8 cellular contexts compared by ENCODE assay signal in the genomic region with DNA sequence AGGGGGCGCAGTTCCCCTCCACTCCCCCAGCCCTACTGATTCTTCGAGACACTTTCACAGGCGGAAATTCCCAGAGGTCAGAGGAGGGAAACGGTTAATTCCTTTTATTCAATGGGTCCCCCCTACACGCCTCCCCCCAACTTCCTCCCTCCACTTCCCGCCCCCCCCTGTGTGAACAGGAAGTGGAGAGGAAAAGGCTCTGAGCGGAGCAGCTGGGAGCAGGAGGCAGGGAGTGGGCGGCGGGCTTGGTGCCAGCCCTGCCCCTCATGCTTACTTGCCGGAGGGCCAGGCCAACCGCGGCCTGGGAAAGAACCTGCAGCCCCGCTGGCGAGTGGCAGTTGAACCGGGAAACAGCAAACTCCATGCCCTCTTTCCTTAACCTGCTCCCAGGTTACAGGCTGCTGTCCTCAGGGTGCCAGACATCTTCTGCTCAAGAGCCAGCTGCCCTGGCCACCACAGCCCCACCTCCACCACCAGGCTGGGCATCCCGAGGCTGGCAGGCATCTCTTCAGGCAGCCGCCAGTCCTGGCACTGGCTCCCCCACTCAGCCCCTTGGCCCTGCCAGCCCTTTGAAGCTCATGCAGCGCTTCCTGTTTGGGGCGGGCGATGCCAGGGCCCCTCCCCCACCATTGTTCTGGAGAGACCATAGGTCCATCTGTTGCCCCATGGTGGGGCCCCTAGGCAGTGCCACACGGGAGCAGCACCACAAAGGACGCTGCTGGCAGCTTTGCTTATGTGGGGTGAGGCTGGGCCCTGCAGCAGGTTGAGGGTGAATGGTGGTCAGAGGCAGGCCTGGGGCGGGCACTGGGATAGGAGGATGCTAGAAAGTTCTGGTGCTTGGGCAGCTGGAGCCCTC. TPM values are rescaled to one million over a fixed set of nuclear protein-coding genes. Genes with fewer than 3 reads are reported as not detected.
DNase-seq lines count a peak whose midpoint lies in the region; ATAC-seq and TF ChIP-seq lines count a peak whose summit lies in the region.

No MANE protein-coding gene starts in this region.

- TF ChIP-seq CTCF in AG09309 (IDR thresholded peaks at IDR 0.05; ENCODE audit: control insufficient read depth, insufficient read depth, low read depth, low read length, missing control alignments) (no peak), Peyer's patch (IDR thresholded peaks at IDR 0.05) (peak in 1 of 6 experiments; percentile 15), ascending aorta (IDR thresholded peaks at IDR 0.05) (no peak)

- no peak overlapping the region for H3K9ac ChIP-seq in iPS-18a (ENCODE audit: low read length)

- H3K9me3 ChIP-seq in Peyer's patch (no peaks in the 10 kb centered on the region), ascending aorta (no peaks in the 10 kb centered on the region), iPS-18a (ENCODE audit: control insufficient read depth, low read depth, low read length) (no peaks in the 10 kb centered on the region)

- no peak for ATAC-seq in GM18868 (IDR thresholded peaks at IDR 0.05; ENCODE audit: unreplicated experiment)

- H3K4me1 ChIP-seq in Peyer's patch: peaks cover 0 to 65% (median 19%) of the 10 kb centered on the region in 4 donors
- peaks cover 19 to 24% of the 10 kb centered on the region in 2 donors for H3K4me1 ChIP-seq in ascending aorta
- H3K4me1 ChIP-seq in iPS-18a (ENCODE audit: control insufficient read depth, low read depth, low read length): peaks cover 7% of the 10 kb centered on the region

- DNase-seq in AG09309 (ENCODE audit: low read depth): no peak
- peak; percentile 50 for DNase-seq in H7
- DNase-seq in Peyer's patch: peak; percentile 70 to 87 (median 83)
- peak in 1 of 2 donors; percentile 77 for DNase-seq in ascending aorta (ENCODE audit: low spot score in 2 of 2)
- DNase-seq in stimulated activated CD4-positive, alpha-beta T cell treated with anti-CD3 and anti-CD28 coated beads, Interleukin-12 subunit alpha, Interleukin-12 subunit beta, amount 100 ng/mL, for 48 hours (ENCODE audit: low read depth in 2 of 3, low spot score in 1 of 3): peak in 2 of 3 donors; percentile 31 to 39
- DNase-seq in COLO829 (ENCODE audit: low spot score): no peak

- H3K27ac ChIP-seq in Peyer's patch: peak overlapping the region; percentile 84 to 93 (median 92)
- peak overlapping the region; percentile 96 for H3K27ac ChIP-seq in ascending aorta
- no peak overlapping the region for H3K27ac ChIP-seq in iPS-18a (ENCODE audit: low read length)

- peak; percentile 49 to 56 for TF ChIP-seq POLR2A in Peyer's patch (IDR thresholded peaks at IDR 0.05)

- peak overlapping the region; percentile 42 for H3K4me3 ChIP-seq in AG09309 (ENCODE audit: control insufficient read depth, low read depth, low read length)
- peak overlapping the region; percentile 47 for H3K4me3 ChIP-seq in H7 (ENCODE audit: insufficient read depth, low read depth, low read length)
- H3K4me3 ChIP-seq in Peyer's patch: peak overlapping the region; percentile 30 to 60 (median 50)
- peak overlapping the region; percentile 32 to 66 for H3K4me3 ChIP-seq in ascending aorta
- H3K4me3 ChIP-seq in iPS-18a (ENCODE audit: low read length): peak overlapping the region; percentile 52

- H3K27me3 ChIP-seq in H7 (ENCODE audit: control insufficient read depth, insufficient read depth, low read length) (no peaks in the 10 kb centered on the region), Peyer's patch (no peaks in the 10 kb centered on the region), ascending aorta (no peaks in the 10 kb centered on the region), iPS-18a (ENCODE audit: control insufficient read depth, insufficient read depth, low read length) (no peaks in the 10 kb centered on the region)

- H3K36me3 ChIP-seq in H7 (replicated peaks; ENCODE audit: control insufficient read depth, insufficient read depth, low read length) (peaks cover 11% of the 10 kb centered on the region), Peyer's patch (peaks cover 0 to 16% (median 0%) of the 10 kb centered on the region in 3 donors), ascending aorta (peaks cover 14 to 17% of the 10 kb centered on the region in 2 donors), iPS-18a (ENCODE audit: control insufficient read depth, low read depth, low read length) (peaks cover 18% of the 10 kb centered on the region)

- intact Hi-C loops in ascending aorta (cut with DNase I): loop anchor here (1.0 to 5.0 kb wide), 7 partner anchors 13 to 425 kb away; a partner anchor contains a TSS

RNA-seq across cellular contexts. Expression of a gene that starts 12.9 kb away (rescaled TPM):
- 33.3 and 39.5 TPM in 2 replicates for total RNA-seq in H7 (2014; rRNA removed; shearing (Covaris generic))
- total RNA-seq in Peyer's patch (10 to 100 TPM; 15.7 to 26.8 (median 23.8) TPM), ascending aorta (51.8 TPM)

RNA-seq across cellular contexts. Expression of a gene that starts 22.0 kb away (rescaled TPM):
- total RNA-seq in H7 (2014; rRNA removed; shearing (Covaris generic)): 0.26 TPM in 1 of 2 replicates, not detected in the other
- 10 to 100 TPM in 3 of 4 donors, 1 to 10 TPM in 1; 7.8 to 15.3 (median 12.3) TPM for total RNA-seq in Peyer's patch
- 30.2 TPM for total RNA-seq in ascending aorta

RNA-seq across cellular contexts. Expression of a gene that starts 33.1 kb away (rescaled TPM):
- total RNA-seq in H7 (2014; rRNA removed; shearing (Covaris generic)): 2.0 and 2.1 TPM in 2 replicates
- 1 to 10 TPM in 1 of 4 donors, under 1 TPM in 2, not detected in 1; 0.67 to 1.6 (median 0.88) TPM for total RNA-seq in Peyer's patch
- total RNA-seq in ascending aorta: not detected

RNA-seq across cellular contexts. Expression of a gene that starts 46.1 kb away (rescaled TPM):
- total RNA-seq in H7 (2014; rRNA removed; shearing (Covaris generic)): 30.1 and 39.7 TPM in 2 replicates
- 1 to 10 TPM in 1 of 4 donors, not detected in 3; 2.4 TPM for total RNA-seq in Peyer's patch
- total RNA-seq in ascending aorta: 28.5 TPM

Comparison
In these comparisons a context has a peak if more than half of its experiments do, and no peak if none do; other contexts are left out.
1. DNase-seq: peak in H7 (single experiment), Peyer's patch (3 of 3) and stimulated activated CD4-positive, alpha-beta T cell treated with anti-CD3 and anti-CD28 coated beads, Interleukin-12 subunit alpha, Interleukin-12 subunit beta, amount 100 ng/mL, for 48 hours (2 of 3); none in AG09309 (single experiment) and COLO829 (single experiment).
2. Peak in every context shown above with its lines, with median percentiles within 50 percentile points of each other: H3K4me3 ChIP-seq.